In the genomic region with DNA sequence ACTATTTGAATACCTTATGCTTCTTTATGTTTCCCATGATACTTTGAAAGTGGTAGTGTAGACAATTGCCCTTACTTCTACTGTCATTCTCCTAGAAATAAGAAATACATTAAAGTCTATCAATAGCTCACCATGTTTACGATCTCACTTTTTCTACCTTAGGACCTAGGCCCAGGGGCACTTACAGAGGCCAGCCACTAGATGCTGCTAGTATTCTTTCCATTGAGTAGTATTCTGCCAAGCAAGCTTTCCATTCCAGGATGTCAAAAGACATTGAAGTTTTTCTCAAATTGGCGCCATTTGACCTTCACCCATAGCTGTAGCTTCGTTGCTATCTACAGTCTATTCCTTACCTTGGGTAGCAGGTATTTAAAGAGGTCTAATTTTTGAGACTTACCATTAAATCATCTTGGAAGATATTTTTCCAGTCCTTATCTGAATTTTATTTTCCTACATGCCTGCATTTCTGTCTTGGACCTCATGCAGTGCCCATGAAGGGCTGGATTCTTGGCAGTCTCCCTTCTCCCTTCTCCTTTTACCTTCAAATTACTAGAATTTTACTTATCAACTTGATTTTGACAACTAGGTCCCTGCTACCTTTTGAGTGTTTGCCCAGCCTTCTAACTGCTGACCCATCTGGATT, we compare ENCODE assay signal across 8 cellular contexts.
DNase-seq lines count a peak whose midpoint lies in the region; ATAC-seq and TF ChIP-seq lines count a peak whose summit lies in the region.

No MANE protein-coding gene starts in this region.

- TF ChIP-seq CTCF in OCI-LY7 (conservative IDR thresholded peaks at IDR 0.05; ENCODE audit: low read length) (peak; percentile 77), dorsolateral prefrontal cortex (IDR thresholded peaks at IDR 0.05 in 54 of 56, conservative IDR thresholded peaks at IDR 0.05 in 2 of 56; ENCODE audit: low read depth in 1 of 56, partially characterized antibody in 56 of 56) (peak; percentile 76 to 99 (median 89)), nephron progenitor cell (IDR thresholded peaks at IDR 0.05) (peak; percentile 100), uterus (IDR thresholded peaks at IDR 0.05) (peak in 2 of 4 experiments; percentile 10 to 35)
- no peak for TF ChIP-seq CTCF in CD4-positive, alpha-beta T cell (IDR thresholded peaks at IDR 0.05)

- H4K20me1 ChIP-seq in Karpas-422 (ENCODE audit: insufficient read depth, low read depth, low read length) (no peaks in the 10 kb centered on the region), OCI-LY7 (ENCODE audit: insufficient read depth, low read length) (no peaks in the 10 kb centered on the region)

- H3K4me1 ChIP-seq in Karpas-422 (ENCODE audit: low read length), result no peaks in the 10 kb centered on the region
- no peaks in the 10 kb centered on the region for H3K4me1 ChIP-seq in OCI-LY7 (ENCODE audit: insufficient read depth, low read length, poor library complexity, severe bottlenecking)
- no peaks in the 10 kb centered on the region for H3K4me1 ChIP-seq in uterus

- no peaks in the 10 kb centered on the region for H3K27me3 Mint-ChIP-seq in nephron progenitor cell (ENCODE audit: low read depth, poor library complexity)
- no peaks in the 10 kb centered on the region for H3K27me3 Mint-ChIP-seq in CD4-positive, alpha-beta T cell

- H3K36me3 ChIP-seq in Karpas-422 (ENCODE audit: insufficient read depth, low read length) (no peaks in the 10 kb centered on the region), OCI-LY7 (ENCODE audit: insufficient read depth, low read length) (no peaks in the 10 kb centered on the region), uterus (no peaks in the 10 kb centered on the region)

- DNase-seq in GDM1 (lab: John Stamatoyannopoulos, UW), result peak; percentile 8
- DNase-seq in Karpas-422, result peak; percentile 74
- peak; percentile 29 for DNase-seq in OCI-LY7 (ENCODE audit: low spot score)
- DNase-seq in dorsolateral prefrontal cortex, result peak in 6 of 10 donors; percentile 36 to 58 (median 46)
- DNase-seq in nephron progenitor cell, result peak; percentile 41
- no peak for DNase-seq in CD4-positive, alpha-beta T cell
- DNase-seq in uterus, result no peak

- CTCF ChIA-PET in OCI-LY7 (lab: Charles Lee; ENCODE audit: unreplicated experiment), result no interaction called here
- CTCF ChIA-PET in CD4-positive, alpha-beta T cell (lab: Charles Lee), result interaction anchor here (0.6 kb wide), 1 partner anchor 381 kb away, joined by 4 read pairs; no protein-coding TSS in a partner anchor

- no TSS peak for BruUV-seq in OCI-LY7 (replicated peaks; lab: Mats Ljungman, UMichigan)

- H3K27ac ChIP-seq in Karpas-422 (ENCODE audit: low read length) (no peak overlapping the region), OCI-LY7 (ENCODE audit: low read depth, low read length, poor library complexity, severe bottlenecking) (no peak overlapping the region), dorsolateral prefrontal cortex (peak overlapping the region in 9 of 59 donors; percentile 3 to 34 (median 12)), uterus (no peak overlapping the region)
- H3K27ac ChIP-seq in CD4-positive, alpha-beta T cell (ENCODE audit: low read depth, low read length), result no peak overlapping the region

- no peak overlapping the region for H3K27ac Mint-ChIP-seq in nephron progenitor cell
- H3K27ac Mint-ChIP-seq in CD4-positive, alpha-beta T cell, result no peak overlapping the region

- no peaks in the 10 kb centered on the region for H3K9me3 ChIP-seq in Karpas-422 (ENCODE audit: low read length)
- H3K9me3 ChIP-seq in OCI-LY7 (ENCODE audit: low read length), result no peaks in the 10 kb centered on the region
- H3K9me3 ChIP-seq in CD4-positive, alpha-beta T cell (ENCODE audit: control insufficient read depth, low read length), result no peaks in the 10 kb centered on the region
- H3K9me3 ChIP-seq in uterus, result no peaks in the 10 kb centered on the region

- H3K4me2 ChIP-seq in Karpas-422 (ENCODE audit: low read depth, low read length, poor library complexity, severe bottlenecking) (no peak overlapping the region), OCI-LY7 (ENCODE audit: low read length) (no peak overlapping the region)

- H3K27me3 ChIP-seq in Karpas-422 (ENCODE audit: low read length) (no peaks in the 10 kb centered on the region), dorsolateral prefrontal cortex (no peaks in the 10 kb centered on the region), uterus (no peaks in the 10 kb centered on the region)
- no peaks in the 10 kb centered on the region for H3K27me3 ChIP-seq in CD4-positive, alpha-beta T cell (ENCODE audit: control insufficient read depth, insufficient read depth, low read length)

- H3K4me3 ChIP-seq in Karpas-422 (ENCODE audit: low read length) (no peak overlapping the region), OCI-LY7 (ENCODE audit: low read depth, low read length, poor library complexity, severe bottlenecking) (no peak overlapping the region), dorsolateral prefrontal cortex (no peak overlapping the region), uterus (no peak overlapping the region)

- no peaks in the 10 kb centered on the region for H3K9me3 Mint-ChIP-seq in nephron progenitor cell
- H3K9me3 Mint-ChIP-seq in CD4-positive, alpha-beta T cell, result no peaks in the 10 kb centered on the region

- no peaks in the 10 kb centered on the region for H3K36me3 Mint-ChIP-seq in nephron progenitor cell (ENCODE audit: low read depth)
- no peaks in the 10 kb centered on the region for H3K36me3 Mint-ChIP-seq in CD4-positive, alpha-beta T cell (ENCODE audit: low read depth)

- H3K79me2 ChIP-seq in Karpas-422 (ENCODE audit: low read length) (no peaks in the 10 kb centered on the region), OCI-LY7 (ENCODE audit: insufficient read depth, low read depth, low read length) (no peaks in the 10 kb centered on the region)

- H2AFZ ChIP-seq in Karpas-422 (ENCODE audit: low read length), result no peak overlapping the region
- no peak overlapping the region for H2AFZ ChIP-seq in OCI-LY7 (ENCODE audit: low read length)

- no peak overlapping the region for H3K9ac ChIP-seq in Karpas-422 (ENCODE audit: low read length)

- peaks cover 34% of the 10 kb centered on the region for H3K4me1 Mint-ChIP-seq in nephron progenitor cell
- no peaks in the 10 kb centered on the region for H3K4me1 Mint-ChIP-seq in CD4-positive, alpha-beta T cell (ENCODE audit: low read depth)

- peak; percentile 93 for ATAC-seq in GM21786 (IDR thresholded peaks at IDR 0.05; ENCODE audit: unreplicated experiment)
- no peak for ATAC-seq in CD4-positive, alpha-beta T cell (ENCODE audit: poor library complexity)

- POLR2A ChIA-PET in OCI-LY7 (lab: Charles Lee), result interaction anchor here (0.5 kb wide), 1 partner anchor 43 kb away, joined by 3 read pairs; no protein-coding TSS in a partner anchor
- POLR2A ChIA-PET in CD4-positive, alpha-beta T cell (lab: Charles Lee), result no interaction called here

- intact Hi-C loops in OCI-LY7 (cut with micrococcal nuclease; ENCODE audit: unreplicated experiment), result loop anchor here (10.0 kb wide), 1 partner anchor 366 kb away; no protein-coding TSS in a partner anchor
- intact Hi-C loops in dorsolateral prefrontal cortex (cut with DNase I), result loop anchor here (2.0 to 10.0 kb wide), 3 partner anchors 224 to 370 kb away; no protein-coding TSS in a partner anchor
- intact Hi-C loops in CD4-positive, alpha-beta T cell (cut with DNase I, micrococcal nuclease), result no loop called here
- intact Hi-C loops in uterus (cut with DNase I; ENCODE audit: low total_unique reads), result no loop called here

- H3K4me3 Mint-ChIP-seq in nephron progenitor cell, result no peak overlapping the region
- no peak overlapping the region for H3K4me3 Mint-ChIP-seq in CD4-positive, alpha-beta T cell

- no peak for TF ChIP-seq POLR2A in uterus (IDR thresholded peaks at IDR 0.05)

- H3K9me2 ChIP-seq in Karpas-422 (replicated peaks; ENCODE audit: insufficient read depth, low read length) (no peaks in the 10 kb centered on the region), OCI-LY7 (ENCODE audit: insufficient read depth, low read length) (no peaks in the 10 kb centered on the region)

Comparison
In these comparisons a context has a peak if more than half of its experiments do, and no peak if none do; other contexts are left out.
1. DNase-seq: peak in GDM1 (single experiment), Karpas-422 (single experiment), OCI-LY7 (single experiment), dorsolateral prefrontal cortex (6 of 10) and nephron progenitor cell (single experiment); none in CD4-positive, alpha-beta T cell (0 of 10) and uterus (0 of 2).
2. intact Hi-C loops: an anchor here in OCI-LY7 (10.0 kb wide) and dorsolateral prefrontal cortex (2.0 to 10.0 kb wide); none called in CD4-positive, alpha-beta T cell and uterus.